In genomic region chr4:1512738-1513660, GRCh38 we compare ENCODE assay signal across 8 cellular contexts.
DNase-seq lines count a peak whose midpoint lies in the region; ATAC-seq and TF ChIP-seq lines count a peak whose summit lies in the region.

No MANE protein-coding gene starts in this region.

- no peaks in the 10 kb centered on the region for H3K4me1 ChIP-seq in adrenal gland (replicated peaks in 1 of 2)

- TF ChIP-seq CTCF in adrenal gland (IDR thresholded peaks at IDR 0.05): peak in 5 of 6 experiments; percentile 17 to 82 (median 75)

- intact Hi-C loops in adrenal gland (cut with DNase I): loop anchor here in 1 of 2 donors (5.0 kb wide), 1 partner anchor 156 kb away; no protein-coding TSS in a partner anchor

- H3K4me3 ChIP-seq in adrenal gland: peak overlapping the region in 1 of 4 donors; percentile 29

- H3K9me3 ChIP-seq in adrenal gland (replicated peaks in 1 of 3): no peaks in the 10 kb centered on the region

- in situ Hi-C loops in G401 (cut with HindIII; ENCODE audit: low sequenced_read_pairs): no loop called here

- H3K36me3 ChIP-seq in adrenal gland (replicated peaks in 1 of 2): no peaks in the 10 kb centered on the region

- ATAC-seq in GM19023 (IDR thresholded peaks at IDR 0.05; ENCODE audit: unreplicated experiment) (no peak), HG03469 (IDR thresholded peaks at IDR 0.05; ENCODE audit: unreplicated experiment) (no peak)

- 4 to 11% (median 8%) methylated on average over 4 to 78 of the region's 78 CpGs; no CpG with 5 or more reads in 1 of the 4 donors for WGBS in adrenal gland, 4 donors

- H3K27ac ChIP-seq in adrenal gland: no peak overlapping the region

- no peak for TF ChIP-seq POLR2A in adrenal gland (IDR thresholded peaks at IDR 0.05)

- peaks cover 33% of the 10 kb centered on the region for H3K27me3 ChIP-seq in adrenal gland

- DNase-seq in G401 (ENCODE audit: low spot score) (peak; percentile 31), SW480 (ENCODE audit: low spot score) (peak; percentile 39), adrenal gland (peak in 5 of 7 donors; percentile 37 to 55 (median 40)), iris pigment epithelial cell (ENCODE audit: low read depth) (peak; percentile 13), NCI-H2107 treated with DMSO at 0.1 percent for 48 hours (lab: John Stamatoyannopoulos, UW; ENCODE audit: unreplicated experiment) (no peak)
- DNase-seq in stimulated activated CD4-positive, alpha-beta T cell treated with anti-CD3 and anti-CD28 coated beads, Interleukin-2, amount 100 ng/mL, for 4 hours (ENCODE audit: low read depth): peak; percentile 38
